16 cellular contexts compared by ENCODE assay signal in genomic region chr1:93155335-93155734, GRCh38. TPM values are rescaled to one million over a fixed set of nuclear protein-coding genes. Genes with fewer than 3 reads are reported as not detected.
DNase-seq lines count a peak whose midpoint lies in the region; ATAC-seq, FAIRE-seq and TF ChIP-seq lines count a peak whose summit lies in the region.
"Had no signal": no experiment of that assay in that cellular context is flagged by ENCODE, and none has a peak within 500 bp of the region (broad histone marks: within the 10 kb centered on the region; RNA-seq: fewer than 3 reads in every experiment).

No MANE protein-coding gene starts in this region.

- 66% methylated on average over 3 of the region's 3 CpGs for WGBS in mammary epithelial cell (ENCODE audit: low coverage, missing lambda C conversion rate)
- WGBS in ovary, 3 donors, result 83 to 89% (median 84%) methylated on average over 3 of the region's 3 CpGs

- TF ChIP-seq CTCF in mammary epithelial cell (conservative IDR thresholded peaks at IDR 0.05 in 1 of 2, IDR thresholded peaks at IDR 0.05 in 1 of 2; ENCODE audit: extremely low read depth in 1 of 2, insufficient read depth in 1 of 2, low read depth in 1 of 2, low read length in 2 of 2), result no peak
- no peak for TF ChIP-seq CTCF in breast epithelium (IDR thresholded peaks at IDR 0.05)
- TF ChIP-seq CTCF in endothelial cell of umbilical vein (IDR thresholded peaks at IDR 0.05; ENCODE audit: extremely low read depth in 1 of 2, insufficient read depth in 1 of 2, low read depth in 1 of 2, low read length in 2 of 2), result no peak
- TF ChIP-seq CTCF in ovary (IDR thresholded peaks at IDR 0.05), result no peak

- H4K20me1 ChIP-seq in mammary epithelial cell (ENCODE audit: insufficient read depth, low read length), result no peaks in the 10 kb centered on the region
- H4K20me1 ChIP-seq in endothelial cell of umbilical vein (replicated peaks; ENCODE audit: control insufficient read depth, extremely low read depth, insufficient read depth, low read length), result no peaks in the 10 kb centered on the region

- TF ChIP-seq EP300 in ovary (IDR thresholded peaks at IDR 0.05), result no peak

- no peak for FAIRE-seq in endothelial cell of umbilical vein (lab: Jason Lieb, UNC)
- FAIRE-seq: D721Med had no signal

- no peak for TF ChIP-seq POLR2A in breast epithelium (IDR thresholded peaks at IDR 0.05)
- TF ChIP-seq POLR2A in endothelial cell of umbilical vein (IDR thresholded peaks at IDR 0.05; ENCODE audit: low read depth, low read length), result no peak
- TF ChIP-seq POLR2A in ovary (IDR thresholded peaks at IDR 0.05), result no peak

- H2AFZ ChIP-seq in mammary epithelial cell (ENCODE audit: low read depth, low read length), result no peak overlapping the region
- no peak overlapping the region for H2AFZ ChIP-seq in endothelial cell of umbilical vein (ENCODE audit: low read depth, low read length)

- H3K9ac ChIP-seq in mammary epithelial cell (ENCODE audit: insufficient read depth, low read length) (no peak overlapping the region), endothelial cell of umbilical vein (replicated peaks; ENCODE audit: extremely low read depth, insufficient read depth, low read length) (no peak overlapping the region)

- H3K27me3 Mint-ChIP-seq in T-helper 1 cell treated with Interleukin-12 subunit alpha and Interleukin-12 subunit beta and Interleukin-4 antibody, amounts not matched to agents 30 μg/mL and 1 μg/mL, for 36 hours (ENCODE audit: low read depth), result no peaks in the 10 kb centered on the region
- H3K27me3 Mint-ChIP-seq in stimulated activated naive CD8-positive, alpha-beta T cell treated with anti-CD3 and anti-CD28 coated beads, Interleukin-15, amount 100 ng/mL, for 72 hours, result no peaks in the 10 kb centered on the region

- no peaks in the 10 kb centered on the region for H3K9me3 Mint-ChIP-seq in T-helper 1 cell treated with Interleukin-12 subunit alpha and Interleukin-12 subunit beta and Interleukin-4 antibody, amounts not matched to agents 30 μg/mL and 1 μg/mL, for 36 hours
- H3K9me3 Mint-ChIP-seq in stimulated activated naive CD8-positive, alpha-beta T cell treated with anti-CD3 and anti-CD28 coated beads, Interleukin-15, amount 100 ng/mL, for 72 hours, result no peaks in the 10 kb centered on the region

- H3K27ac Mint-ChIP-seq in T-helper 1 cell treated with Interleukin-12 subunit alpha and Interleukin-12 subunit beta and Interleukin-4 antibody, amounts not matched to agents 30 μg/mL and 1 μg/mL, for 36 hours, result peak overlapping the region; percentile 59
- H3K27ac Mint-ChIP-seq in stimulated activated naive CD8-positive, alpha-beta T cell treated with anti-CD3 and anti-CD28 coated beads, Interleukin-15, amount 100 ng/mL, for 72 hours, result peak overlapping the region in 1 of 2 donors; percentile 20

- DNase-seq in mammary epithelial cell (peak; percentile 6), breast epithelium (ENCODE audit: low spot score in 2 of 2) (no peak), endothelial cell of umbilical vein (ENCODE audit: low read depth, low spot score) (peak; percentile 44), ecto neural progenitor cell (ENCODE audit: low spot score) (no peak), cardiac septum (ENCODE audit: low spot score) (no peak), ovary (no peak)
- DNase-seq in stimulated activated naive CD8-positive, alpha-beta T cell treated with anti-CD3 and anti-CD28 coated beads, Interleukin-15, amount 100 ng/mL, for 72 hours, result no peak
- DNase-seq: activated CD4-positive, alpha-beta T cell treated with anti-CD3 and anti-CD28 coated beads for 1 hour; dorsolateral prefrontal cortex; left ventricle myocardium superior; NCI-H1436 treated with DMSO at 0.1 percent for 48 hours; NCI-H345; NK-92 treated with Interleukin-12 subunit alpha and Interleukin-12 subunit beta, amount 100 ng/mL, for 24 hours; stimulated activated CD4-positive, alpha-beta T cell treated with anti-CD3 and anti-CD28 coated beads, Interleukin-12 subunit alpha, Interleukin-12 subunit beta, amount 100 ng/mL, for 4 hours had no signal

- H3K27ac ChIP-seq in mammary epithelial cell (ENCODE audit: insufficient read depth, low read depth, low read length) (peak overlapping the region; percentile 1), breast epithelium (no peak overlapping the region), endothelial cell of umbilical vein (ENCODE audit: insufficient read depth, low read depth, low read length) (peak overlapping the region; percentile 41), ovary (no peak overlapping the region)

- H3K9me3 ChIP-seq in mammary epithelial cell (replicated peaks; ENCODE audit: insufficient read depth, low read length), result no peaks in the 10 kb centered on the region
- no peaks in the 10 kb centered on the region for H3K9me3 ChIP-seq in breast epithelium
- no peaks in the 10 kb centered on the region for H3K9me3 ChIP-seq in endothelial cell of umbilical vein (replicated peaks; ENCODE audit: control insufficient read depth, insufficient read depth, low read length)
- no peaks in the 10 kb centered on the region for H3K9me3 ChIP-seq in ovary

- peaks cover 28% of the 10 kb centered on the region for H3K36me3 ChIP-seq in mammary epithelial cell (ENCODE audit: insufficient read depth, low read length)
- H3K36me3 ChIP-seq in breast epithelium, result no peaks in the 10 kb centered on the region
- H3K36me3 ChIP-seq in endothelial cell of umbilical vein (ENCODE audit: control insufficient read depth in 2 of 2, extremely low read depth in 1 of 2, insufficient read depth in 2 of 2, low read length in 2 of 2), result peaks cover 1 to 5% of the 10 kb centered on the region in 2 experiments
- H3K36me3 ChIP-seq in ovary, result no peaks in the 10 kb centered on the region

- H3K4me3 ChIP-seq in mammary epithelial cell (replicated peaks in 1 of 3; ENCODE audit: insufficient read depth in 1 of 3, low read depth in 2 of 3, low read length in 3 of 3) (no peak overlapping the region), breast epithelium (no peak overlapping the region), endothelial cell of umbilical vein (replicated peaks in 1 of 3; ENCODE audit: insufficient read depth in 1 of 3, low read depth in 1 of 3, low read length in 3 of 3) (no peak overlapping the region), ovary (no peak overlapping the region)
- H3K4me3 ChIP-seq: dorsolateral prefrontal cortex had no signal

- H3K9me1 ChIP-seq in endothelial cell of umbilical vein (replicated peaks; ENCODE audit: control insufficient read depth, extremely low read depth, insufficient read depth, low read length), result no peaks in the 10 kb centered on the region

- dilution Hi-C loops in mammary epithelial cell (cut with HindIII; ENCODE audit: low sequenced_read_pairs), result no loop called here
- dilution Hi-C loops in endothelial cell of umbilical vein (cut with MboI; ENCODE audit: extremely low pct_ligation_motif_present, low sequenced_read_pairs), result no loop called here

- peaks cover 24% of the 10 kb centered on the region for H3K79me2 ChIP-seq in mammary epithelial cell (ENCODE audit: insufficient read depth, low read length)
- peaks cover 13% of the 10 kb centered on the region for H3K79me2 ChIP-seq in endothelial cell of umbilical vein (ENCODE audit: control insufficient read depth, insufficient read depth, low read length)

- peak; percentile 73 for ATAC-seq in stimulated activated naive CD8-positive, alpha-beta T cell treated with anti-CD3 and anti-CD28 coated beads, Interleukin-15, amount 100 ng/mL, for 72 hours
- ATAC-seq: left ventricle myocardium superior had no signal

- H3K4me3 Mint-ChIP-seq in T-helper 1 cell treated with Interleukin-12 subunit alpha and Interleukin-12 subunit beta and Interleukin-4 antibody, amounts not matched to agents 30 μg/mL and 1 μg/mL, for 36 hours, result no peak overlapping the region
- no peak overlapping the region for H3K4me3 Mint-ChIP-seq in stimulated activated naive CD8-positive, alpha-beta T cell treated with anti-CD3 and anti-CD28 coated beads, Interleukin-15, amount 100 ng/mL, for 72 hours

- no peaks in the 10 kb centered on the region for H3K27me3 ChIP-seq in mammary epithelial cell (ENCODE audit: insufficient read depth, low read length)
- H3K27me3 ChIP-seq in breast epithelium, result no peaks in the 10 kb centered on the region
- no peaks in the 10 kb centered on the region for H3K27me3 ChIP-seq in endothelial cell of umbilical vein (ENCODE audit: control insufficient read depth in 2 of 2, insufficient read depth in 2 of 2, low read length in 2 of 2)
- no peaks in the 10 kb centered on the region for H3K27me3 ChIP-seq in ovary
- H3K27me3 ChIP-seq: dorsolateral prefrontal cortex had no signal

- H3K4me1 ChIP-seq in mammary epithelial cell (ENCODE audit: insufficient read depth, low read length) (peaks cover 9% of the 10 kb centered on the region), breast epithelium (no peaks in the 10 kb centered on the region), endothelial cell of umbilical vein (ENCODE audit: control insufficient read depth, extremely low read depth, insufficient read depth, low read length) (peaks cover 15% of the 10 kb centered on the region), ovary (ENCODE audit: insufficient read depth) (no peaks in the 10 kb centered on the region)

- intact Hi-C loops in mammary epithelial cell (cut with micrococcal nuclease) (no loop called here), breast epithelium (cut with DNase I; ENCODE audit: low total_unique reads) (no loop called here), endothelial cell of umbilical vein (cut with micrococcal nuclease) (no loop called here), cardiac septum (cut with DNase I) (no loop called here), ovary (cut with DNase I) (no loop called here)

- BruUV-seq in mammary epithelial cell (replicated peaks; lab: Mats Ljungman, UMichigan) (no TSS peak), endothelial cell of umbilical vein (replicated peaks; lab: Mats Ljungman, UMichigan) (no TSS peak)

- POLR2A ChIA-PET in endothelial cell of umbilical vein (lab: Charles Lee), result interaction anchor here (0.9 kb wide), 1 partner anchor 9 kb away, joined by 3 read pairs; no protein-coding TSS in a partner anchor

- in situ Hi-C loops in mammary epithelial cell (cut with MboI; ENCODE audit: low sequenced_read_pairs in 2 of 2), result no loop called here

- peaks cover 21% of the 10 kb centered on the region for H3K36me3 Mint-ChIP-seq in T-helper 1 cell treated with Interleukin-12 subunit alpha and Interleukin-12 subunit beta and Interleukin-4 antibody, amounts not matched to agents 30 μg/mL and 1 μg/mL, for 36 hours (ENCODE audit: low read depth)

- CTCF ChIA-PET in mammary epithelial cell (lab: Charles Lee; ENCODE audit: low non-redundant PET) (no interaction called here), endothelial cell of umbilical vein (lab: Charles Lee) (interaction anchor here (1.2 to 1.7 kb wide), 3 partner anchors 9 to 75 kb away, joined by 3 to 7 read pairs (median 6); no protein-coding TSS in a partner anchor)

- H3K4me2 ChIP-seq in mammary epithelial cell (ENCODE audit: insufficient read depth, low read depth, low read length) (no peak overlapping the region), endothelial cell of umbilical vein (ENCODE audit: insufficient read depth, low read length) (peak overlapping the region; percentile 49)

- H3K4me1 Mint-ChIP-seq in T-helper 1 cell treated with Interleukin-12 subunit alpha and Interleukin-12 subunit beta and Interleukin-4 antibody, amounts not matched to agents 30 μg/mL and 1 μg/mL, for 36 hours (ENCODE audit: low read depth), result peaks cover 11% of the 10 kb centered on the region
- peaks cover 18% of the 10 kb centered on the region for H3K4me1 Mint-ChIP-seq in stimulated activated naive CD8-positive, alpha-beta T cell treated with anti-CD3 and anti-CD28 coated beads, Interleukin-15, amount 100 ng/mL, for 72 hours

RNA-seq across cellular contexts. Expression of gene TMED5, which starts 24.9 kb away (rescaled TPM):
- total RNA-seq in mammary epithelial cell (10 to 100 TPM; 50.5 to 61.5 TPM), breast epithelium (10 to 100 TPM; 89.1 to 98.3 (median 97.0) TPM), endothelial cell of umbilical vein (48.8 and 51.2 TPM in 2 replicates), cardiac septum (42.2 TPM), ovary (10 to 100 TPM; 27.7 to 51.0 (median 37.1) TPM)
- polyA plus RNA-seq in mammary epithelial cell (31.7 TPM), endothelial cell of umbilical vein (23.3 and 24.2 TPM in 2 replicates), ovary (10 to 100 TPM; 15.2 to 37.4 TPM)
- polyA minus RNA-seq in mammary epithelial cell (20.5 TPM), endothelial cell of umbilical vein (30.7 and 31.4 TPM in 2 replicates)
- 22.9 and 26.8 TPM in 2 replicates for polyA plus RNA-seq in endothelial cell of umbilical vein (2011; cell fraction: cytosol; rRNA removed)
- polyA plus RNA-seq in endothelial cell of umbilical vein (2011; cell fraction: nucleus; rRNA removed), result 20.1 and 26.3 TPM in 2 replicates
- 42.9 and 62.5 TPM in 2 replicates for polyA plus RNA-seq in endothelial cell of umbilical vein (2012)
- 60.1 TPM for polyA minus RNA-seq in endothelial cell of umbilical vein (2011; cell fraction: cytosol; rRNA and poly(A)+ RNA removed)
- 31.2 and 34.8 TPM in 2 replicates for polyA minus RNA-seq in endothelial cell of umbilical vein (2011; cell fraction: nucleus; rRNA and poly(A)+ RNA removed)

RNA-seq across cellular contexts. Expression of gene CCDC18, which starts 25.2 kb away (rescaled TPM):
- total RNA-seq in mammary epithelial cell, result 10 to 100 TPM in 1 of 2 donors, 1 to 10 TPM in 1; 4.2 to 16.5 TPM
- polyA plus RNA-seq in mammary epithelial cell, result 6.9 TPM
- 24.2 TPM for polyA minus RNA-seq in mammary epithelial cell
- 10 to 100 TPM in 1 of 3 donors, 1 to 10 TPM in 2; 4.1 to 10.5 (median 9.4) TPM for total RNA-seq in breast epithelium
- 9.9 and 11.2 TPM in 2 replicates for total RNA-seq in endothelial cell of umbilical vein
- 1.5 and 2.2 TPM in 2 replicates for polyA plus RNA-seq in endothelial cell of umbilical vein
- 3.8 and 4.0 TPM in 2 replicates for polyA plus RNA-seq in endothelial cell of umbilical vein (2011; cell fraction: cytosol; rRNA removed)
- polyA plus RNA-seq in endothelial cell of umbilical vein (2011; cell fraction: nucleus; rRNA removed), result 8.8 and 15.6 TPM in 2 replicates
- polyA plus RNA-seq in endothelial cell of umbilical vein (2012), result 4.5 and 9.4 TPM in 2 replicates
- polyA minus RNA-seq in endothelial cell of umbilical vein, result 3.4 and 5.9 TPM in 2 replicates
- polyA minus RNA-seq in endothelial cell of umbilical vein (2011; cell fraction: cytosol; rRNA and poly(A)+ RNA removed), result 6.6 TPM
- 3.8 and 5.9 TPM in 2 replicates for polyA minus RNA-seq in endothelial cell of umbilical vein (2011; cell fraction: nucleus; rRNA and poly(A)+ RNA removed)
- 2.3 TPM for total RNA-seq in cardiac septum
- 1 to 10 TPM; 1.5 to 4.5 (median 3.7) TPM for total RNA-seq in ovary
- polyA plus RNA-seq in ovary, result 1 to 10 TPM; 1.7 to 1.9 TPM

Comparison
In these comparisons a context has a peak if more than half of its experiments do, and no peak if none do; other contexts are left out.
1. DNase-seq: peak in mammary epithelial cell (single experiment) and endothelial cell of umbilical vein (single experiment); none in breast epithelium (0 of 2), stimulated activated naive CD8-positive, alpha-beta T cell treated with anti-CD3 and anti-CD28 coated beads, Interleukin-15, amount 100 ng/mL, for 72 hours (0 of 2), ecto neural progenitor cell (single experiment), cardiac septum (single experiment) and ovary (0 of 5).
2. H3K27ac ChIP-seq: peak in mammary epithelial cell (single experiment) and endothelial cell of umbilical vein (single experiment); none in breast epithelium (0 of 2) and ovary (0 of 2).